In the genomic region with DNA sequence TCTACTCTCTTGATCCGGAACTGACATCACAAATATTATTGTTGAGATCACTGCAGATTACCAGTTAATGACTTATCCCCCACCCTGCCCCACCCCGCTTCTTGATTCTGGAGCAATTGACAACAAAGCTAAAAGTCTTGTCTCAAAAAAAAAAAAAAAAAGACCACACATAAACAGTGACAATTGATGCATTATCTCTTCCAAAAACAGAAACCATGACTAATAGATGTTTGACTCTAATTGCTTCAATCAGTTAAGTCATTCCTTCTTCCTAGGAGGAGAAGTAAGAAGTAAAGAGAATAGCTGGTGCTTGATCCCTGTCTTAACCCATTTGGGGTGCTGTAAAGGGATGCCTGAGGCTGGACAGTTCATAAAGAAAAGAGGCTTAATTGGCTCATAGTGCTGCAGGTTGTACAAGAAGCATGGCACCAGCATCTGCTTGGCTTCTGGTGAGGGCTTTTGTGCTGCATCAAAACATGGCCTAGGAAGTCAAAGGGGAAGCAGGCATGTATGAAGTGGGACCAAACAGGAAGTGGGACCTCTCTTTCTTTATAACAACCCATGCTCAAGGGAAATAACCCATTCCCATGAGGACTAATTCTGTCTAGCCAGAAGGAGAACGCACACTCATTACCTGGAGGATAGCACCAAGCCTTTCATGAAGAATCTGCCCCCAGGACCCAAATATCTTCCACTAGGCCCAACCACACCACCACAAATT, we compare ENCODE assay signal across 30 cellular contexts.
DNase-seq lines count a peak whose midpoint lies in the region; ATAC-seq and TF ChIP-seq lines count a peak whose summit lies in the region.
"Had no signal": no experiment of that assay in that cellular context is flagged by ENCODE, and none has a peak within 500 bp of the region (broad histone marks: within the 10 kb centered on the region; RNA-seq: fewer than 3 reads in every experiment).

No MANE protein-coding gene starts in this region.

- H4K20me1 ChIP-seq in DND-41 (ENCODE audit: insufficient read depth, low read length), result no peaks in the 10 kb centered on the region

- H3K36me3 Mint-ChIP-seq in progenitor cell of endocrine pancreas (ENCODE audit: insufficient read depth), result peaks cover 7% of the 10 kb centered on the region
- H3K36me3 Mint-ChIP-seq in activated naive CD8-positive, alpha-beta T cell treated with anti-CD3 and anti-CD28 coated beads, Interleukin-2, amount 50 U/mL, for 24 hours (ENCODE audit: low read depth), result peaks cover 2% of the 10 kb centered on the region
- H3K36me3 Mint-ChIP-seq: T-cell had no signal

- H3K4me3 ChIP-seq in DND-41 (ENCODE audit: low read depth in 1 of 2, low read length in 2 of 2) (no peak overlapping the region), brain microvascular endothelial cell (ENCODE audit: low read depth, low read length) (no peak overlapping the region)
- H3K4me3 ChIP-seq: ascending aorta, lower lobe of right lung, psoas muscle, sigmoid colon, transverse colon had no signal

- no peak overlapping the region for H3K4me3 Mint-ChIP-seq in progenitor cell of endocrine pancreas (ENCODE audit: low read depth)
- no peak overlapping the region for H3K4me3 Mint-ChIP-seq in activated naive CD8-positive, alpha-beta T cell treated with anti-CD3 and anti-CD28 coated beads, Interleukin-2, amount 50 U/mL, for 24 hours
- H3K4me3 Mint-ChIP-seq: activated naive CD8-positive, alpha-beta T cell treated with anti-CD3 and anti-CD28 coated beads for 36 hours; B cell; CD8-positive, alpha-beta memory T cell; effector memory CD8-positive, alpha-beta T cell; naive thymus-derived CD8-positive, alpha-beta T cell; T-cell had no signal

- H3K9ac ChIP-seq in DND-41 (ENCODE audit: low read depth, low read length), result no peak overlapping the region

- no peak for DNase-seq in DND-41
- DNase-seq in HT1080 (ENCODE audit: low read depth), result peak; percentile 27
- DNase-seq in brain microvascular endothelial cell, result peak; percentile 34
- peak; percentile 84 for DNase-seq in kidney glomerular epithelial cell (lab: John Stamatoyannopoulos, UW)
- no peak for DNase-seq in progenitor cell of endocrine pancreas (ENCODE audit: low spot score, unreplicated experiment)
- no peak for DNase-seq in NCI-H146 (lab: John Stamatoyannopoulos, UW)
- DNase-seq in activated naive CD8-positive, alpha-beta T cell treated with anti-CD3 and anti-CD28 coated beads, Interleukin-2, amount 50 U/mL, for 24 hours, result no peak
- DNase-seq: ACHN; activated CD4-positive, alpha-beta T cell treated with anti-CD3 and anti-CD28 coated beads, Interleukin-2, amount 50 U/mL, for 1 hour; activated effector memory CD4-positive, alpha-beta T cell treated with Interleukin-2 at 50 U/mL for 16 hours; activated naive CD8-positive, alpha-beta T cell treated with anti-CD3 and anti-CD28 coated beads for 36 hours; activated T-cell treated with anti-CD3 and anti-CD28 coated beads, Interleukin-2, amount 50 U/mL, for 1 hour; caudate nucleus; CD8-positive, alpha-beta memory T cell; DMS53; effector memory CD8-positive, alpha-beta T cell; Kasumi-1; lower lobe of right lung; naive thymus-derived CD8-positive, alpha-beta T cell; NCI-H446; NCI-H748 treated with DMSO at 0.1 percent for 48 hours; nucleus accumbens; psoas muscle; sigmoid colon; stimulated activated CD4-positive, alpha-beta T cell treated with anti-CD3 and anti-CD28 coated beads, Interleukin-4, amount 100 ng/mL, for 4 hours; T-cell; transverse colon had no signal

- no peaks in the 10 kb centered on the region for H3K27me3 ChIP-seq in DND-41 (ENCODE audit: insufficient read depth, low read length, poor library complexity)
- no peaks in the 10 kb centered on the region for H3K27me3 ChIP-seq in brain microvascular endothelial cell (replicated peaks)
- H3K27me3 ChIP-seq: ascending aorta, sigmoid colon, transverse colon had no signal

- H2AFZ ChIP-seq in DND-41 (ENCODE audit: low read depth, low read length), result no peak overlapping the region; the same call in 1 of the 2 replicates

- in situ Hi-C loops in brain microvascular endothelial cell (cut with HindIII; ENCODE audit: low pct_ligation_motif_present, low sequenced_read_pairs), result no loop called here

- no peak overlapping the region for H3K27ac Mint-ChIP-seq in progenitor cell of endocrine pancreas
- no peak overlapping the region for H3K27ac Mint-ChIP-seq in activated naive CD8-positive, alpha-beta T cell treated with anti-CD3 and anti-CD28 coated beads, Interleukin-2, amount 50 U/mL, for 24 hours
- H3K27ac Mint-ChIP-seq: activated naive CD8-positive, alpha-beta T cell treated with anti-CD3 and anti-CD28 coated beads for 36 hours; B cell; CD8-positive, alpha-beta memory T cell; effector memory CD8-positive, alpha-beta T cell; naive thymus-derived CD8-positive, alpha-beta T cell; T-cell had no signal

- TF ChIP-seq CTCF in DND-41 (IDR thresholded peaks at IDR 0.05; ENCODE audit: borderline replicate concordance, extremely low read depth, low read length, poor library complexity, severe bottlenecking) (no peak), brain microvascular endothelial cell (IDR thresholded peaks at IDR 0.05; ENCODE audit: low read depth, low read length, missing control alignments) (no peak), progenitor cell of endocrine pancreas (IDR thresholded peaks at IDR 0.05; ENCODE audit: unreplicated experiment) (no peak)

- no peaks in the 10 kb centered on the region for H3K79me2 ChIP-seq in DND-41 (ENCODE audit: insufficient read depth, low read length)

- H3K27ac ChIP-seq in DND-41 (ENCODE audit: low read length) (no peak overlapping the region; the same call in 1 of the 2 replicates), brain microvascular endothelial cell (no peak overlapping the region)
- H3K27ac ChIP-seq: ascending aorta, lower lobe of right lung, psoas muscle, sigmoid colon, transverse colon had no signal

- H3K4me2 ChIP-seq in DND-41 (ENCODE audit: insufficient read depth, low read length), result no peak overlapping the region

- peaks cover 13% of the 10 kb centered on the region for H3K9me3 Mint-ChIP-seq in progenitor cell of endocrine pancreas (ENCODE audit: low read depth)
- peaks cover 18% of the 10 kb centered on the region for H3K9me3 Mint-ChIP-seq in activated naive CD8-positive, alpha-beta T cell treated with anti-CD3 and anti-CD28 coated beads, Interleukin-2, amount 50 U/mL, for 24 hours

- no peaks in the 10 kb centered on the region for H3K4me1 Mint-ChIP-seq in progenitor cell of endocrine pancreas (ENCODE audit: low read depth)
- no peaks in the 10 kb centered on the region for H3K4me1 Mint-ChIP-seq in activated naive CD8-positive, alpha-beta T cell treated with anti-CD3 and anti-CD28 coated beads, Interleukin-2, amount 50 U/mL, for 24 hours
- H3K4me1 Mint-ChIP-seq: activated naive CD8-positive, alpha-beta T cell treated with anti-CD3 and anti-CD28 coated beads for 36 hours; CD8-positive, alpha-beta memory T cell; naive thymus-derived CD8-positive, alpha-beta T cell; T-cell had no signal

- no peaks in the 10 kb centered on the region for H3K27me3 Mint-ChIP-seq in progenitor cell of endocrine pancreas
- no peaks in the 10 kb centered on the region for H3K27me3 Mint-ChIP-seq in activated naive CD8-positive, alpha-beta T cell treated with anti-CD3 and anti-CD28 coated beads, Interleukin-2, amount 50 U/mL, for 24 hours
- H3K27me3 Mint-ChIP-seq: activated naive CD8-positive, alpha-beta T cell treated with anti-CD3 and anti-CD28 coated beads for 36 hours; B cell; T-cell had no signal

- H3K4me1 ChIP-seq in DND-41 (ENCODE audit: insufficient read depth, low read length), result peaks cover 4% of the 10 kb centered on the region; the same call in 1 of the 2 replicates
- H3K4me1 ChIP-seq: ascending aorta, lower lobe of right lung, psoas muscle, sigmoid colon, transverse colon had no signal

- H3K36me3 ChIP-seq in DND-41 (ENCODE audit: insufficient read depth, low read length) (no peaks in the 10 kb centered on the region), brain microvascular endothelial cell (replicated peaks) (no peaks in the 10 kb centered on the region)
- H3K36me3 ChIP-seq: ascending aorta, lower lobe of right lung, sigmoid colon, transverse colon had no signal

- peaks cover 8% of the 10 kb centered on the region for H3K9me3 ChIP-seq in DND-41 (ENCODE audit: insufficient read depth, low read length, severe bottlenecking)
- H3K9me3 ChIP-seq: psoas muscle had no signal

- peak; percentile 37; the same call in 1 of the 3 replicates for ATAC-seq in DND-41 (ENCODE audit: insufficient read depth, low read depth)
- ATAC-seq in HG03280 (IDR thresholded peaks at IDR 0.05; ENCODE audit: unreplicated experiment), result no peak
- no peak for ATAC-seq in activated naive CD8-positive, alpha-beta T cell treated with anti-CD3 and anti-CD28 coated beads, Interleukin-2, amount 50 U/mL, for 24 hours
- ATAC-seq: effector memory CD8-positive, alpha-beta T cell; lower lobe of right lung; naive thymus-derived CD8-positive, alpha-beta T cell; psoas muscle; T-cell had no signal

Comparison
In these comparisons a context has a peak if more than half of its experiments do, and no peak if none do; other contexts are left out.
1. DNase-seq: peak in HT1080 (single experiment), brain microvascular endothelial cell (single experiment) and kidney glomerular epithelial cell (single experiment); none in DND-41 (single experiment), progenitor cell of endocrine pancreas (single experiment), NCI-H146 (single experiment) and activated naive CD8-positive, alpha-beta T cell treated with anti-CD3 and anti-CD28 coated beads, Interleukin-2, amount 50 U/mL, for 24 hours (single experiment).